Comparison of ENCODE assay signal across 23 cellular contexts in genomic region chrX:13933352-13933751, GRCh38.
A peak's percentile ranks its signal among the peaks of the same experiment; 100 is the strongest.
DNase-seq lines count a peak whose midpoint lies in the region; ATAC-seq and TF ChIP-seq lines count a peak whose summit lies in the region.
"Had no signal": no experiment of that assay in that cellular context is flagged by ENCODE, and none has a peak within 500 bp of the region (broad histone marks: within the 10 kb centered on the region; RNA-seq: fewer than 3 reads in every experiment).

No MANE protein-coding gene starts in this region.

- H3K27ac ChIP-seq in SJCRH30, result peak overlapping the region; percentile 62
- peak overlapping the region; percentile 26 for H3K27ac ChIP-seq in caudate nucleus (ENCODE audit: low read depth, low read length)
- peak overlapping the region; percentile 56 for H3K27ac ChIP-seq in iPS-20b (ENCODE audit: low read length)
- H3K27ac ChIP-seq in temporal lobe (ENCODE audit: low read depth, low read length), result peak overlapping the region; percentile 90
- H3K27ac ChIP-seq: RWPE1, SK-N-MC had no signal

- H3K4me3 ChIP-seq in SJCRH30 (no peak overlapping the region), iPS-20b (ENCODE audit: low read length) (no peak overlapping the region)
- H3K4me3 ChIP-seq: SK-N-MC had no signal

- ATAC-seq in HG02884 (IDR thresholded peaks at IDR 0.05; ENCODE audit: unreplicated experiment) (no peak), HG02763 (IDR thresholded peaks at IDR 0.05; ENCODE audit: unreplicated experiment) (no peak)
- ATAC-seq: Panc1 had no signal

- H3K27me3 ChIP-seq in SJCRH30 (no peaks in the 10 kb centered on the region), iPS-20b (ENCODE audit: insufficient read depth, low read length) (no peaks in the 10 kb centered on the region)

- H3K4me1 ChIP-seq in SJCRH30 (peaks cover 45% of the 10 kb centered on the region), iPS-20b (ENCODE audit: insufficient read depth, low read length) (peaks cover 35% of the 10 kb centered on the region)

- no peak for TF ChIP-seq CTCF in GM13976 (IDR thresholded peaks at IDR 0.05; ENCODE audit: borderline replicate concordance, control extremely low read depth, extremely low read depth, insufficient read depth, missing control alignments)

- DNase-seq in SJCRH30 (no peak), caudate nucleus (lab: John Stamatoyannopoulos, UW) (no peak), GM13976 (ENCODE audit: low spot score) (no peak), retina (no peak)
- DNase-seq: CD8-positive, alpha-beta memory T cell; DMS 273 treated with DMSO at 0.1 percent for 48 hours; DND-41; H7; KBM-7; MM.1S; NCI-H1417; NCI-H1694; NCI-H2029 treated with DMSO at 0.1 percent for 48 hours; NCI-H446 treated with DMSO at 0.1 percent for 48 hours; NCI-H526 treated with DMSO at 0.1 percent for 48 hours; SHP77 had no signal

- in situ Hi-C loops in GM13976 (cut with MboI; ENCODE audit: low sequenced_read_pairs, unreplicated experiment), result no loop called here

- H3K9me3 ChIP-seq in SJCRH30 (replicated peaks) (no peaks in the 10 kb centered on the region), iPS-20b (ENCODE audit: insufficient read depth, low read depth, low read length) (no peaks in the 10 kb centered on the region)

- H3K36me3 ChIP-seq in SJCRH30 (peaks cover 3% of the 10 kb centered on the region), iPS-20b (ENCODE audit: insufficient read depth, low read depth, low read length) (peaks cover 30% of the 10 kb centered on the region)

- H3K9ac ChIP-seq in iPS-20b (ENCODE audit: low read depth, low read length), result no peak overlapping the region

Comparison
In these comparisons a context has a peak if more than half of its experiments do, and no peak if none do; other contexts are left out.
1. H3K27ac ChIP-seq: peak in every context shown above with its lines; median percentile 90 in temporal lobe; 62 in SJCRH30; 56 in iPS-20b; 26 in caudate nucleus.